22 cellular contexts compared by ENCODE assay signal in genomic region chr11:42840856-42841255, GRCh38.
"Had no signal": no experiment of that assay in that cellular context is flagged by ENCODE, and none has a peak within 500 bp of the region (broad histone marks: within the 10 kb centered on the region; RNA-seq: fewer than 3 reads in every experiment).

No MANE protein-coding gene starts in this region.

- H3K36me3 Mint-ChIP-seq: activated CD4-positive, alpha-beta memory T cell treated with anti-CD3 and anti-CD28 coated beads for 36 hours; activated naive CD8-positive, alpha-beta T cell had no signal

- DNase-seq: activated CD4-positive, alpha-beta memory T cell treated with anti-CD3 and anti-CD28 coated beads for 36 hours; activated CD4-positive, alpha-beta T cell treated with anti-CD3 and anti-CD28 coated beads, Interleukin-2, amount 10 ng/mL, durations not matched to agents 7 days and 5 days; activated CD4-positive, CD25-positive, alpha-beta regulatory T cell; activated gamma-delta T cell; activated naive CD4-positive, alpha-beta T cell treated with anti-CD3 and anti-CD28 coated beads for 36 hours; activated T-cell treated with anti-CD3 and anti-CD28 coated beads for 4 hours; activated T-cell treated with anti-CD3 and anti-CD28 coated beads, Interleukin-2, amount 50 U/mL, for 48 hours; cerebellar nuclear complex; Kasumi-1; NCI-H1105 treated with DMSO at 0.1 percent for 48 hours; NCI-H1436 treated with DMSO at 0.1 percent for 48 hours; NCI-H187; NCI-H2081; NCI-H510A treated with DMSO at 0.1 percent for 48 hours; NCI-H69; NK-92 treated with Interleukin-12 subunit alpha and Interleukin-12 subunit beta, amount 100 ng/mL, for 24 hours; PC-3; SHP77 treated with DMSO at 0.1 percent for 48 hours; T-helper 17 cell; T-helper 9 cell had no signal

- H3K4me1 Mint-ChIP-seq: activated CD4-positive, alpha-beta T cell treated with anti-CD3 and anti-CD28 coated beads, Interleukin-2, amount 10 ng/mL, durations not matched to agents 7 days and 5 days; activated T-helper 17 cell treated with anti-CD3 and anti-CD28 coated beads, Interleukin-2, amount 50 U/mL, for 72 hours; T-helper 17 cell had no signal

- H3K27me3 Mint-ChIP-seq: activated CD4-positive, alpha-beta memory T cell treated with anti-CD3 and anti-CD28 coated beads for 36 hours; activated CD4-positive, alpha-beta T cell treated with anti-CD3 and anti-CD28 coated beads, Interleukin-2, amount 10 ng/mL, durations not matched to agents 7 days and 5 days; activated naive CD8-positive, alpha-beta T cell; activated T-helper 17 cell treated with anti-CD3 and anti-CD28 coated beads, Interleukin-2, amount 50 U/mL, for 72 hours; T-helper 17 cell had no signal

- H3K27ac Mint-ChIP-seq: activated CD4-positive, alpha-beta memory T cell treated with anti-CD3 and anti-CD28 coated beads for 36 hours; activated CD4-positive, alpha-beta T cell treated with anti-CD3 and anti-CD28 coated beads, Interleukin-2, amount 10 ng/mL, durations not matched to agents 7 days and 5 days; activated naive CD4-positive, alpha-beta T cell treated with anti-CD3 and anti-CD28 coated beads for 36 hours; activated naive CD8-positive, alpha-beta T cell; activated T-helper 17 cell treated with anti-CD3 and anti-CD28 coated beads, Interleukin-2, amount 50 U/mL, for 72 hours; T-helper 17 cell had no signal

- H3K4me3 Mint-ChIP-seq: activated CD4-positive, alpha-beta memory T cell treated with anti-CD3 and anti-CD28 coated beads for 36 hours; activated CD4-positive, alpha-beta T cell treated with anti-CD3 and anti-CD28 coated beads, Interleukin-2, amount 10 ng/mL, durations not matched to agents 7 days and 5 days; activated naive CD4-positive, alpha-beta T cell treated with anti-CD3 and anti-CD28 coated beads for 36 hours; activated naive CD8-positive, alpha-beta T cell; activated T-helper 17 cell treated with anti-CD3 and anti-CD28 coated beads, Interleukin-2, amount 50 U/mL, for 72 hours; T-helper 17 cell had no signal

- ATAC-seq: activated T-helper 17 cell treated with anti-CD3 and anti-CD28 coated beads, Interleukin-2, amount 50 U/mL, for 72 hours; PC-3; T-helper 17 cell had no signal
